Comparison of ENCODE assay signal across 1 cellular context in genomic region chr5:132526290-132526973, GRCh38.
TF ChIP-seq lines count a peak whose summit lies in the region.

No MANE protein-coding gene starts in this region.

TF ChIP-seq in HepG2, 621 proteins besides CTCF, POLR2A, EP300 and RAD21 (continued from another document and continues in another):
- TF ChIP-seq ZGPAT (CRISPR knock-in tag; IDR thresholded peaks at IDR 0.05) (0 out of 2 replicates have a peak, but pooled peaks have one; percentile 34), CEBPB (IDR thresholded peaks at IDR 0.05; ENCODE audit: borderline replicate concordance, low read depth, low read length) (no peak), ZNF549 (CRISPR knock-in tag; IDR thresholded peaks at IDR 0.05) (no peak), ZFP62 (CRISPR knock-in tag; IDR thresholded peaks at IDR 0.05) (no peak), TEAD3 (CRISPR knock-in tag; optimal IDR thresholded peaks at IDR 0.05; ENCODE audit: borderline replicate concordance) (peak; percentile 25), AHR (CRISPR knock-in tag; IDR thresholded peaks at IDR 0.05) (0 out of 2 replicates have a peak, but pooled peaks have one; percentile 35), KMT2A (CRISPR knock-in tag; IDR thresholded peaks at IDR 0.05) (0 out of 2 replicates have a peak, but pooled peaks have one; percentile 37), ZNF362 (CRISPR knock-in tag; IDR thresholded peaks at IDR 0.05; ENCODE audit: borderline replicate concordance) (peak; percentile 59; the same call in 1 of the 2 replicates), ELK4 (CRISPR knock-in tag; IDR thresholded peaks at IDR 0.05; ENCODE audit: borderline replicate concordance) (no peak), STAG1 (CRISPR knock-in tag; IDR thresholded peaks at IDR 0.05) (peak; percentile 79), GABPB1 (CRISPR knock-in tag; IDR thresholded peaks at IDR 0.05) (0 out of 2 replicates have a peak, but pooled peaks have one; percentile 12), ZSCAN31 (CRISPR knock-in tag; IDR thresholded peaks at IDR 0.05; ENCODE audit: low read depth) (no peak), IRF1 (CRISPR knock-in tag; IDR thresholded peaks at IDR 0.05; ENCODE audit: low read depth) (no peak), ZNF317 (CRISPR knock-in tag; IDR thresholded peaks at IDR 0.05) (0 out of 2 replicates have a peak, but pooled peaks have one; percentile 21), ZNF333 (CRISPR knock-in tag; IDR thresholded peaks at IDR 0.05; ENCODE audit: borderline replicate concordance) (0 out of 2 replicates have a peak, but pooled peaks have one; percentile 38), ZBTB8A (CRISPR knock-in tag; IDR thresholded peaks at IDR 0.05; ENCODE audit: borderline replicate concordance, low read depth) (no peak), REPIN1 (CRISPR knock-in tag; IDR thresholded peaks at IDR 0.05; ENCODE audit: borderline replicate concordance, low read depth) (0 out of 2 replicates have a peak, but pooled peaks have one; percentile 15), POGZ (CRISPR knock-in tag; IDR thresholded peaks at IDR 0.05) (peak; percentile 38; the same call in 1 of the 2 replicates), YEATS2 (CRISPR knock-in tag; IDR thresholded peaks at IDR 0.05; ENCODE audit: borderline replicate concordance) (0 out of 2 replicates have a peak, but pooled peaks have one; percentile 41), SSRP1 (CRISPR knock-in tag; IDR thresholded peaks at IDR 0.05) (no peak), ZFP91 (CRISPR knock-in tag; IDR thresholded peaks at IDR 0.05; ENCODE audit: borderline replicate concordance) (peak; percentile 28; the same call in 1 of the 2 replicates), E2F2 (CRISPR knock-in tag; IDR thresholded peaks at IDR 0.05; ENCODE audit: borderline replicate concordance) (no peak), ZNF678 (CRISPR knock-in tag; IDR thresholded peaks at IDR 0.05) (no peak), ZNF383 (CRISPR knock-in tag; IDR thresholded peaks at IDR 0.05; ENCODE audit: borderline replicate concordance) (no peak), POGK (CRISPR knock-in tag; conservative IDR thresholded peaks at IDR 0.05) (no peak), ZNF609 (CRISPR knock-in tag; IDR thresholded peaks at IDR 0.05; ENCODE audit: borderline replicate concordance) (no peak), ZNF431 (CRISPR knock-in tag; IDR thresholded peaks at IDR 0.05; ENCODE audit: borderline replicate concordance, low read depth) (no peak), ZNF770 (CRISPR knock-in tag; IDR thresholded peaks at IDR 0.05) (0 out of 2 replicates have a peak, but pooled peaks have one; percentile 16), ZNF687 (CRISPR knock-in tag; IDR thresholded peaks at IDR 0.05) (peak; percentile 35; the same call in 1 of the 2 replicates), XRCC5 (optimal IDR thresholded peaks at IDR 0.05; ENCODE audit: low read length) (peak; percentile 24)
